Comparison of ENCODE assay signal across 15 cellular contexts in the genomic region with DNA sequence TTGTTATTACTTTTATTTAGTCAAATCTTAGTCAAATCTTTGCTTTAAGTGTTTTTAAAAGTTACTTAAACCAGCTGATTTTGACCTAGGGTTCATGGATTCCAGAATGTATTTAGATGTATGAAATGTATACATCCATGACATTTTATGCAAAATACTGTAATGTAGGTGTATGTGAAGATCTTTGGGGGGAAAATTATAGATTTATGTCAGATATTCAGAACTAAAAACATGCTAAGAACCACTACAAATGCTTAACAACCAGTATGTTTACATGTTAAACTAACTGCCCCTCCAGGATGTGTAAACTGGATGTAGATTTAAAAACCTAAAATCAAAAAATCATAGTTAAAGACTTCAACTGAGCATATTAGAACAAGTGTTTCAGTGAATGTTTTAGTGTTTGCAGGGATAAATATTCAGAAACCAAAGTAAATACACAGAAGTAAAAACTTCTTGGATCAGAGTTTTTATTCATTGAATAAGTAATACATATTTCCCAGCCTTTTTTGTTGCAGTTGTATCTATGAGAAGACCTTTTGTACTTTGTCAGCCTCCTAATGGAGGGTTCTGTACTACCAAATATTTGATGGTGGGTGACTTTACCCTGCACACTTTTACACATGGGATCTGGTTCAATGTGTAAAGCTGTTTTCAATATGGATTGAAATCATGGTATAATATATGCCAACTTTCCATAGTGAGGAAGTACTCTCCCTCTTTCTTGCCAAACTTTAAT. TPM values are rescaled to one million over a fixed set of nuclear protein-coding genes. Genes with fewer than 3 reads are reported as not detected.
DNase-seq lines count a peak whose midpoint lies in the region; ATAC-seq and TF ChIP-seq lines count a peak whose summit lies in the region.
"Had no signal": no experiment of that assay in that cellular context is flagged by ENCODE, and none has a peak within 500 bp of the region (broad histone marks: within the 10 kb centered on the region; RNA-seq: fewer than 3 reads in every experiment).

No MANE protein-coding gene starts in this region.

- POLR2A ChIA-PET in PC-3 (lab: Charles Lee; ENCODE audit: unreplicated experiment): no interaction called here
- POLR2A ChIA-PET in T-cell (lab: Charles Lee): no interaction called here

- H3K9me2 ChIP-seq in PC-3 (replicated peaks; ENCODE audit: low read length): no peaks in the 10 kb centered on the region

- no peaks in the 10 kb centered on the region for H3F3A ChIP-seq in PC-3 (ENCODE audit: low read length, unreplicated experiment)

- H3K36me3 Mint-ChIP-seq in T-cell: no peaks in the 10 kb centered on the region

- CTCF ChIA-PET in PC-3 (lab: Charles Lee): no interaction called here
- CTCF ChIA-PET in T-cell (lab: Charles Lee): no interaction called here

- ATAC-seq in PC-3: no peak
- ATAC-seq in T-cell (replicated peaks in 1 of 4): no peak
- ATAC-seq in activated CD4-positive, CD25-positive, alpha-beta regulatory T cell treated with anti-CD3 and anti-CD28 coated beads, Interleukin-2, amount 50 U/mL, for 24 hours: no peak
- ATAC-seq: activated CD8-positive, alpha-beta T cell treated with anti-CD3 and anti-CD28 coated beads, Interleukin-2, amount 10 ng/mL, durations not matched to agents 7 days and 5 days; activated T-helper 17 cell treated with anti-CD3 and anti-CD28 coated beads, Interleukin-2, amount 50 U/mL, for 72 hours had no signal

- H2AFZ ChIP-seq in ACC112 (ENCODE audit: low read length, unreplicated experiment) (no peak overlapping the region), PC-3 (ENCODE audit: low read length) (no peak overlapping the region)

- H3K27me3 ChIP-seq in ACC112 (ENCODE audit: insufficient read depth, low read length) (no peaks in the 10 kb centered on the region), PC-3 (ENCODE audit: low read length) (no peaks in the 10 kb centered on the region)
- H3K27me3 ChIP-seq: SJCRH30 had no signal

- peak overlapping the region; percentile 95 for H3K4me2 ChIP-seq in PC-3 (ENCODE audit: low read length)

- H3K79me2 ChIP-seq in ACC112 (ENCODE audit: control insufficient read depth, insufficient read depth, low read length, unreplicated experiment) (peaks cover 65% of the 10 kb centered on the region), PC-3 (ENCODE audit: low read length) (no peaks in the 10 kb centered on the region)

- DNase-seq in PC-3: no peak
- no peak for DNase-seq in foreskin fibroblast
- no peak for DNase-seq in skeletal muscle cell (ENCODE audit: low read depth)
- DNase-seq in DMS153 (lab: John Stamatoyannopoulos, UW): no peak
- no peak for DNase-seq in T-cell
- DNase-seq in NCI-H146 treated with DMSO at 0.1 percent for 48 hours (lab: John Stamatoyannopoulos, UW; ENCODE audit: unreplicated experiment): no peak
- DNase-seq: activated CD8-positive, alpha-beta T cell treated with anti-CD3 and anti-CD28 coated beads, Interleukin-2, amount 10 ng/mL, durations not matched to agents 7 days and 5 days; NCI-H1092 treated with DMSO at 0.1 percent for 48 hours; NK-92 treated with Interleukin-12 subunit alpha and Interleukin-12 subunit beta, amount 100 ng/mL, for 24 hours; posterior cingulate gyrus; SJCRH30; stimulated activated CD4-positive, alpha-beta T cell treated with anti-CD3 and anti-CD28 coated beads, Interleukin-1b, Interleukin-23, amount 100 ng/mL, for 48 hours had no signal

- H3K27ac ChIP-seq in ACC112 (ENCODE audit: low read depth, low read length) (peak overlapping the region; percentile 79), PC-3 (ENCODE audit: low read length) (no peak overlapping the region)
- H3K27ac ChIP-seq: SJCRH30 had no signal

- H3K36me3 ChIP-seq in ACC112 (ENCODE audit: insufficient read depth, low read length) (no peaks in the 10 kb centered on the region), PC-3 (ENCODE audit: low read depth, low read length) (no peaks in the 10 kb centered on the region; the same call in 1 of the 2 replicates)
- H3K36me3 ChIP-seq: SJCRH30 had no signal

- H3K4me1 Mint-ChIP-seq in T-cell: peaks cover 33 to 42% (median 40%) of the 10 kb centered on the region in 3 donors

- no peak overlapping the region for H3K4me3 Mint-ChIP-seq in T-cell
- H3K4me3 Mint-ChIP-seq: activated CD8-positive, alpha-beta T cell treated with anti-CD3 and anti-CD28 coated beads, Interleukin-2, amount 10 ng/mL, durations not matched to agents 7 days and 5 days; activated T-helper 17 cell treated with anti-CD3 and anti-CD28 coated beads, Interleukin-2, amount 50 U/mL, for 72 hours had no signal

- H3K4me1 ChIP-seq in ACC112 (ENCODE audit: control insufficient read depth, insufficient read depth, low read length, unreplicated experiment) (peaks cover 31% of the 10 kb centered on the region), PC-3 (ENCODE audit: insufficient read depth, low read length) (peaks cover 55% of the 10 kb centered on the region)

- no peaks in the 10 kb centered on the region for H4K20me1 ChIP-seq in PC-3 (ENCODE audit: low read length)

- H3K27ac Mint-ChIP-seq in T-cell: no peak overlapping the region
- H3K27ac Mint-ChIP-seq: activated CD8-positive, alpha-beta T cell treated with anti-CD3 and anti-CD28 coated beads, Interleukin-2, amount 10 ng/mL, durations not matched to agents 7 days and 5 days; activated T-helper 17 cell treated with anti-CD3 and anti-CD28 coated beads, Interleukin-2, amount 50 U/mL, for 72 hours had no signal

- peaks cover 33 to 41% of the 10 kb centered on the region in 2 donors for H3K27me3 Mint-ChIP-seq in T-cell

- no peaks in the 10 kb centered on the region for H3K9me3 ChIP-seq in PC-3 (ENCODE audit: low read length)
- H3K9me3 ChIP-seq: SJCRH30 had no signal

- intact Hi-C loops in PC-3 (cut with micrococcal nuclease): no loop called here

- H3K4me3 ChIP-seq in ACC112 (ENCODE audit: low read depth, low read length): peak overlapping the region; percentile 89
- H3K4me3 ChIP-seq in PC-3 (ENCODE audit: low read length): peak overlapping the region; percentile 51; the same call in 1 of the 2 replicates
- H3K4me3 ChIP-seq in foreskin fibroblast (ENCODE audit: low read depth in 1 of 2, low read length in 2 of 2): peak overlapping the region; percentile 62 to 74
- H3K4me3 ChIP-seq in skeletal muscle cell (ENCODE audit: low read depth, low read length): peak overlapping the region; percentile 53

- no peak overlapping the region for H3K9ac ChIP-seq in PC-3 (ENCODE audit: low read length)

- TF ChIP-seq CTCF in PC-3 (conservative IDR thresholded peaks at IDR 0.05; ENCODE audit: low read depth, low read length) (no peak), foreskin fibroblast (IDR thresholded peaks at IDR 0.05; ENCODE audit: low read depth, low read length) (no peak)

- no TSS peak for BruUV-seq in PC-3 (replicated peaks; lab: Mats Ljungman, UMichigan)

- no peaks in the 10 kb centered on the region for H3K9me3 Mint-ChIP-seq in T-cell
- H3K9me3 Mint-ChIP-seq: activated T-helper 17 cell treated with anti-CD3 and anti-CD28 coated beads, Interleukin-2, amount 50 U/mL, for 72 hours had no signal

RNA-seq across cellular contexts. Expression of a gene that starts 3.9 kb away (rescaled TPM):
- total RNA-seq in PC-3 (2014; rRNA removed): 1.8 and 2.2 TPM in 2 replicates
- total RNA-seq in T-cell: 1 to 10 TPM in 1 of 5 donors, under 1 TPM in 2, not detected in 2; 0.73 to 1.4 (median 0.96) TPM
- total RNA-seq: activated CD8-positive, alpha-beta T cell treated with anti-CD3 and anti-CD28 coated beads, Interleukin-2, amount 10 ng/mL, durations not matched to agents 7 days and 5 days; activated T-helper 17 cell treated with anti-CD3 and anti-CD28 coated beads, Interleukin-2, amount 50 U/mL, for 72 hours had no signal

RNA-seq across cellular contexts. Expression of a gene that starts 41.9 kb away (rescaled TPM):
- 12.4 and 12.8 TPM in 2 replicates for total RNA-seq in PC-3 (2014; rRNA removed)
- 10 to 100 TPM; 20.6 to 32.3 (median 25.6) TPM for total RNA-seq in T-cell
